Comparison of ENCODE assay signal across 16 cellular contexts in genomic region chr5:135349441-135349840, GRCh38. TPM values are rescaled to one million over a fixed set of nuclear protein-coding genes. Genes with fewer than 3 reads are reported as not detected.
DNase-seq lines count a peak whose midpoint lies in the region; ATAC-seq and TF ChIP-seq lines count a peak whose summit lies in the region.
"Had no signal": no experiment of that assay in that cellular context is flagged by ENCODE, and none has a peak within 500 bp of the region (broad histone marks: within the 10 kb centered on the region; RNA-seq: fewer than 3 reads in every experiment).

No MANE protein-coding gene starts in this region.

- no peak overlapping the region for H4K91ac ChIP-seq in mesenchymal stem cell (ENCODE audit: low read length)

- no peak overlapping the region for H3K23ac ChIP-seq in mesenchymal stem cell (ENCODE audit: low read length in 2 of 2)

- no peak overlapping the region for H3K18ac ChIP-seq in mesenchymal stem cell (ENCODE audit: low read depth in 1 of 2, low read length in 2 of 2)

- no peaks in the 10 kb centered on the region for H3K9me2 ChIP-seq in Loucy (replicated peaks; ENCODE audit: low read depth, low read length)

- H3K4me2 ChIP-seq in Loucy (ENCODE audit: low read depth, low read length, poor library complexity, severe bottlenecking) (peak overlapping the region; percentile 49), mesenchymal stem cell (ENCODE audit: low read length, poor library complexity, severe bottlenecking) (no peak overlapping the region), smooth muscle cell (no peak overlapping the region)
- H3K4me2 ChIP-seq: A549 had no signal

- H2AK5ac ChIP-seq in mesenchymal stem cell (ENCODE audit: low read length, severe bottlenecking) = no peak overlapping the region

- H2BK120ac ChIP-seq in mesenchymal stem cell (ENCODE audit: low read depth, low read length) = no peak overlapping the region

- H3K79me2 ChIP-seq in Loucy (ENCODE audit: insufficient read depth, low read length) = peaks cover 99% of the 10 kb centered on the region
- peaks cover 43% of the 10 kb centered on the region for H3K79me2 ChIP-seq in smooth muscle cell (ENCODE audit: low read depth)

- H3K9me3 ChIP-seq in Loucy (ENCODE audit: insufficient read depth, low read depth, low read length) (no peaks in the 10 kb centered on the region), adipocyte (ENCODE audit: control insufficient read depth, low read length) (no peaks in the 10 kb centered on the region), mesenchymal stem cell (ENCODE audit: control insufficient read depth, low read length) (no peaks in the 10 kb centered on the region), smooth muscle cell (replicated peaks; ENCODE audit: low read depth) (no peaks in the 10 kb centered on the region)
- H3K9me3 ChIP-seq: A549, BE2C, Caco-2 had no signal

- peak overlapping the region; percentile 3 for H3K9ac ChIP-seq in Loucy (ENCODE audit: low read depth, low read length, poor library complexity, severe bottlenecking)
- H3K9ac ChIP-seq in adipocyte (ENCODE audit: low read length) = peak overlapping the region; percentile 10
- H3K9ac ChIP-seq in mesenchymal stem cell (ENCODE audit: low read length) = peak overlapping the region; percentile 47
- no peak overlapping the region for H3K9ac ChIP-seq in smooth muscle cell (ENCODE audit: low read depth)
- H3K9ac ChIP-seq: GM23248 had no signal

- no peak overlapping the region for H2AFZ ChIP-seq in Loucy (ENCODE audit: low read length)
- H2AFZ ChIP-seq in mesenchymal stem cell (ENCODE audit: low read depth, low read length) = no peak overlapping the region
- H2AFZ ChIP-seq in smooth muscle cell (ENCODE audit: low read depth) = no peak overlapping the region
- H2AFZ ChIP-seq: GM23248 had no signal

- H3K4ac ChIP-seq in mesenchymal stem cell (ENCODE audit: low read depth in 1 of 2, low read length in 2 of 2) = no peak overlapping the region

- H2BK15ac ChIP-seq in mesenchymal stem cell (ENCODE audit: low read depth, poor library complexity, severe bottlenecking) = no peak overlapping the region

- H4K8ac ChIP-seq in mesenchymal stem cell (ENCODE audit: low read length) = no peak overlapping the region

- H3K27me3 ChIP-seq in Loucy (ENCODE audit: insufficient read depth, low read length, poor library complexity, severe bottlenecking) = no peaks in the 10 kb centered on the region
- H3K27me3 ChIP-seq in adipocyte (replicated peaks; ENCODE audit: control insufficient read depth, insufficient read depth, low read length) = no peaks in the 10 kb centered on the region
- H3K27me3 ChIP-seq in mesenchymal stem cell (ENCODE audit: control insufficient read depth in 1 of 2, insufficient read depth in 1 of 2, low read length in 2 of 2) = no peaks in the 10 kb centered on the region
- H3K27me3 ChIP-seq in smooth muscle cell (ENCODE audit: low read depth) = no peaks in the 10 kb centered on the region
- H3K27me3 ChIP-seq: BE2C had no signal

- no peaks in the 10 kb centered on the region for H3F3A ChIP-seq in Loucy (ENCODE audit: low read depth)
- H3F3A ChIP-seq in smooth muscle cell (ENCODE audit: low read depth) = peaks cover 25% of the 10 kb centered on the region

- H4K20me1 ChIP-seq in Loucy (ENCODE audit: insufficient read depth, low read length, poor library complexity, severe bottlenecking) (peaks cover 91% of the 10 kb centered on the region), smooth muscle cell (ENCODE audit: low read depth) (peaks cover 61% of the 10 kb centered on the region)

- WGBS in mesenchymal stem cell = 100% methylated on average over 1 of the region's 1 CpG
- WGBS in smooth muscle cell (ENCODE audit: low lambda C conversion rate) = 40% methylated on average over 1 of the region's 1 CpG

- H3K27ac ChIP-seq in mesenchymal stem cell (ENCODE audit: low read length, poor library complexity, severe bottlenecking) = no peak overlapping the region
- H3K27ac ChIP-seq in smooth muscle cell (ENCODE audit: low read depth) = peak overlapping the region; percentile 6
- H3K27ac ChIP-seq: A549, C4-2B, GM23248 had no signal

- H2BK12ac ChIP-seq in mesenchymal stem cell (ENCODE audit: low read length in 2 of 2) = no peak overlapping the region

- DNase-seq in adipocyte (ENCODE audit: low read depth) (no peak), mesenchymal stem cell (no peak), smooth muscle cell (lab: John Stamatoyannopoulos, UW; ENCODE audit: unreplicated experiment) (no peak), COR-L47 (lab: John Stamatoyannopoulos, UW) (no peak)
- DNase-seq: BE2C; Caco-2; CD8-positive, alpha-beta T cell; DND-41; GF-D8; H7 had no signal

- no peak overlapping the region for H2BK5ac ChIP-seq in mesenchymal stem cell (ENCODE audit: low read depth, low read length, poor library complexity, severe bottlenecking)

- no peak for ATAC-seq in GM19328 (IDR thresholded peaks at IDR 0.05; ENCODE audit: unreplicated experiment)
- ATAC-seq in HG02759 (IDR thresholded peaks at IDR 0.05; ENCODE audit: unreplicated experiment) = no peak
- ATAC-seq: A549; CD8-positive, alpha-beta T cell had no signal

- H3K4me3 ChIP-seq in Loucy (ENCODE audit: low read length, poor library complexity, severe bottlenecking) = no peak overlapping the region
- no peak overlapping the region for H3K4me3 ChIP-seq in adipocyte (ENCODE audit: low read length)
- no peak overlapping the region for H3K4me3 ChIP-seq in mesenchymal stem cell (ENCODE audit: insufficient read depth in 1 of 2, low read depth in 1 of 2, low read length in 2 of 2)
- no peak overlapping the region for H3K4me3 ChIP-seq in smooth muscle cell
- H3K4me3 ChIP-seq: A549, GM23248 had no signal

- H3K36me3 ChIP-seq in Loucy (ENCODE audit: insufficient read depth, low read length) (peaks cover 97% of the 10 kb centered on the region), adipocyte (ENCODE audit: control insufficient read depth, insufficient read depth, low read length, severe bottlenecking) (peaks cover 38% of the 10 kb centered on the region), mesenchymal stem cell (ENCODE audit: control insufficient read depth in 1 of 2, insufficient read depth in 2 of 2, low read depth in 1 of 2, low read length in 2 of 2) (peaks cover 50 to 76% of the 10 kb centered on the region in 2 experiments), smooth muscle cell (ENCODE audit: low read depth) (no peaks in the 10 kb centered on the region)

- H3K14ac ChIP-seq in mesenchymal stem cell (ENCODE audit: low read length in 2 of 2) = no peak overlapping the region

- H3K79me1 ChIP-seq in mesenchymal stem cell (replicated peaks; ENCODE audit: low read length, poor library complexity, severe bottlenecking) = peaks cover 36% of the 10 kb centered on the region

- H3K4me1 ChIP-seq in Loucy (ENCODE audit: insufficient read depth, low read length, poor library complexity, severe bottlenecking) (peaks cover 49% of the 10 kb centered on the region), adipocyte (ENCODE audit: control insufficient read depth, insufficient read depth, low read length) (peaks cover 37% of the 10 kb centered on the region), mesenchymal stem cell (ENCODE audit: control insufficient read depth, insufficient read depth, low read depth, low read length) (peaks cover 2% of the 10 kb centered on the region), smooth muscle cell (ENCODE audit: low read depth) (peaks cover under 1% of the 10 kb centered on the region)
- H3K4me1 ChIP-seq: A549, BE2C, Caco-2 had no signal

- TF ChIP-seq CTCF in Loucy (conservative IDR thresholded peaks at IDR 0.05; ENCODE audit: low read length) (no peak), smooth muscle cell (IDR thresholded peaks at IDR 0.05; ENCODE audit: borderline replicate concordance, insufficient read depth, poor library complexity, severe bottlenecking) (no peak)

RNA-seq across cellular contexts. Expression of gene MACROH2A1, which starts 49.6 kb away (rescaled TPM):
- 114 TPM for polyA plus RNA-seq in mesenchymal stem cell (2013, experiment 1 of 2)
- polyA plus RNA-seq in mesenchymal stem cell (2013, experiment 2 of 2) = 113 TPM
- total RNA-seq in smooth muscle cell = 349 and 371 TPM in 2 replicates
- 272 and 309 TPM in 2 replicates for polyA plus RNA-seq in smooth muscle cell
